1 cellular context compared by ENCODE assay signal in genomic region chr14:80941241-80942157, GRCh38.
TF ChIP-seq lines count a peak whose summit lies in the region.

Gene CEP128 (minus strand): TSS chr14:80941738.

TF ChIP-seq in HepG2, 621 proteins besides CTCF, POLR2A, EP300 and RAD21 (continued from another document and continues in another):
- TF ChIP-seq ZNF574 (CRISPR knock-in tag; IDR thresholded peaks at IDR 0.05) (peak; percentile 77), SUZ12 (IDR thresholded peaks at IDR 0.05; ENCODE audit: low read depth, low read length) (peak; percentile 96), CEBPB (IDR thresholded peaks at IDR 0.05; ENCODE audit: borderline replicate concordance, low read depth, low read length) (no peak), GPN1 (CRISPR knock-in tag; IDR thresholded peaks at IDR 0.05; ENCODE audit: borderline replicate concordance) (no peak), SALL1 (CRISPR knock-in tag; IDR thresholded peaks at IDR 0.05) (no peak), CREB1 (IDR thresholded peaks at IDR 0.05) (peak; percentile 42; the same call in 1 of the 2 replicates), CREB1 (CRISPR knock-in tag; IDR thresholded peaks at IDR 0.05) (peak; percentile 79), KDM6A (CRISPR knock-in tag; IDR thresholded peaks at IDR 0.05; ENCODE audit: low read depth) (no peak), RBFOX2 (IDR thresholded peaks at IDR 0.05; ENCODE audit: low read depth, low read length) (0 out of 2 replicates have a peak, but pooled peaks have one; percentile 19), PREB (CRISPR knock-in tag; IDR thresholded peaks at IDR 0.05) (no peak), POGK (CRISPR knock-in tag; conservative IDR thresholded peaks at IDR 0.05) (0 out of 2 replicates have a peak, but pooled peaks have one; percentile 27), NFKB2 (CRISPR knock-in tag; IDR thresholded peaks at IDR 0.05; ENCODE audit: borderline replicate concordance) (peak; percentile 46; the same call in 1 of the 2 replicates), SKI (IDR thresholded peaks at IDR 0.05; ENCODE audit: partially characterized antibody) (peak; percentile 10), KDM2A (CRISPR knock-in tag; IDR thresholded peaks at IDR 0.05; ENCODE audit: borderline replicate concordance, low read depth) (peak; percentile 43; the same call in 1 of the 2 replicates), KMT2A (CRISPR knock-in tag; IDR thresholded peaks at IDR 0.05) (no peak; the same call in 1 of the 2 replicates), NONO (IDR thresholded peaks at IDR 0.05) (no peak), NONO (CRISPR knock-in tag; conservative IDR thresholded peaks at IDR 0.05) (0 out of 2 replicates have a peak, but pooled peaks have one; percentile 41), ETV6 (CRISPR knock-in tag; conservative IDR thresholded peaks at IDR 0.05) (no peak), ARNT2 (CRISPR knock-in tag; IDR thresholded peaks at IDR 0.05; ENCODE audit: low read depth) (peak; percentile 54; the same call in 1 of the 2 replicates), TARDBP (CRISPR knock-in tag; IDR thresholded peaks at IDR 0.05) (peak; percentile 54; the same call in 1 of the 2 replicates), ZFAT (CRISPR knock-in tag; conservative IDR thresholded peaks at IDR 0.05) (no peak), TOE1 (CRISPR knock-in tag; IDR thresholded peaks at IDR 0.05) (no peak), ZNF225 (CRISPR knock-in tag; IDR thresholded peaks at IDR 0.05) (no peak), MAX (IDR thresholded peaks at IDR 0.05) (peak; percentile 28; the same call in 1 of the 2 replicates), TBL1XR1 (IDR thresholded peaks at IDR 0.05; ENCODE audit: borderline replicate concordance, low read length, partially characterized antibody) (peak; percentile 80), ELF1 (CRISPR knock-in tag; IDR thresholded peaks at IDR 0.05) (peak; percentile 66), SIN3A (IDR thresholded peaks at IDR 0.05; ENCODE audit: borderline replicate concordance, low read depth, low read length) (peak; percentile 98; the same call in 1 of the 2 replicates), MYPOP (CRISPR knock-in tag; IDR thresholded peaks at IDR 0.05) (peak; percentile 56; the same call in 1 of the 2 replicates), ZNF646 (CRISPR knock-in tag; IDR thresholded peaks at IDR 0.05) (no peak), IRX3 (CRISPR knock-in tag; IDR thresholded peaks at IDR 0.05; ENCODE audit: borderline replicate concordance, low read depth) (no peak), HOXA3 (CRISPR knock-in tag; IDR thresholded peaks at IDR 0.05) (0 out of 2 replicates have a peak, but pooled peaks have one; percentile 25), TFAP4 (IDR thresholded peaks at IDR 0.05; ENCODE audit: borderline replicate concordance, low read depth) (peak; percentile 32; the same call in 1 of the 2 replicates), TCF7 (IDR thresholded peaks at IDR 0.05; ENCODE audit: low read depth) (peak; percentile 17; the same call in 1 of the 2 replicates), FOXA3 (CRISPR knock-in tag; IDR thresholded peaks at IDR 0.05) (0 out of 2 replicates have a peak, but pooled peaks have one; percentile 18), KMT2B (CRISPR knock-in tag; IDR thresholded peaks at IDR 0.05) (peak; percentile 64), TBP (CRISPR knock-in tag; IDR thresholded peaks at IDR 0.05) (0 out of 2 replicates have a peak, but pooled peaks have one; percentile 91), TGIF2 (CRISPR knock-in tag; IDR thresholded peaks at IDR 0.05) (peak; percentile 80; the same call in 1 of the 2 replicates), FOSL2 (CRISPR knock-in tag; IDR thresholded peaks at IDR 0.05) (no peak; the same call in 1 of the 2 replicates), GABPA (IDR thresholded peaks at IDR 0.05; ENCODE audit: low read depth, low read length) (no peak), GABPA (CRISPR knock-in tag; IDR thresholded peaks at IDR 0.05; ENCODE audit: low read depth) (peak; percentile 76), POLR2AphosphoS5 (IDR thresholded peaks at IDR 0.05; ENCODE audit: low read depth, low read length) (peak; percentile 75), ZNF687 (CRISPR knock-in tag; IDR thresholded peaks at IDR 0.05) (peak; percentile 52), HBP1 (CRISPR knock-in tag; IDR thresholded peaks at IDR 0.05; ENCODE audit: low read depth) (peak; percentile 96)
